8 cellular contexts compared by ENCODE assay signal in genomic region chr22:45645526-45646414, GRCh38. TPM values are rescaled to one million over a fixed set of nuclear protein-coding genes. Genes with fewer than 3 reads are reported as not detected.
DNase-seq lines count a peak whose midpoint lies in the region; ATAC-seq, FAIRE-seq and TF ChIP-seq lines count a peak whose summit lies in the region.

No MANE protein-coding gene starts in this region.

- H3K27me3 Mint-ChIP-seq in activated CD4-positive, alpha-beta T cell treated with anti-CD3 and anti-CD28 coated beads for 36 hours, result peaks cover 41% of the 10 kb centered on the region
- peaks cover 45% of the 10 kb centered on the region for H3K27me3 Mint-ChIP-seq in central memory CD8-positive, alpha-beta T cell

- intact Hi-C loops in activated CD4-positive, alpha-beta T cell treated with anti-CD3 and anti-CD28 coated beads for 36 hours (cut with DNase I, micrococcal nuclease), result loop anchor here (1.0 to 5.0 kb wide), 4 partner anchors 67 to 219 kb away; no protein-coding TSS in a partner anchor

- CTCF ChIA-PET in activated CD4-positive, alpha-beta T cell treated with anti-CD3 and anti-CD28 coated beads for 36 hours (lab: Charles Lee), result interaction anchor here (0.5 to 1.6 kb wide), 9 partner anchors 10 to 370 kb away, joined by 3 to 7 read pairs (median 4); no protein-coding TSS in a partner anchor

- no peak overlapping the region for H3K27ac ChIP-seq in 22Rv1

- peaks cover 3% of the 10 kb centered on the region for H3K4me1 Mint-ChIP-seq in activated CD4-positive, alpha-beta T cell treated with anti-CD3 and anti-CD28 coated beads for 36 hours
- H3K4me1 Mint-ChIP-seq in central memory CD8-positive, alpha-beta T cell, result peaks cover 6% of the 10 kb centered on the region

- no peak overlapping the region for H3K4me3 Mint-ChIP-seq in activated CD4-positive, alpha-beta T cell treated with anti-CD3 and anti-CD28 coated beads for 36 hours
- H3K4me3 Mint-ChIP-seq in central memory CD8-positive, alpha-beta T cell, result peak overlapping the region; percentile 44

- DNase-seq in GM18507 (ENCODE audit: extremely low spot score, insufficient read length, low read depth) (peak; percentile 75), NCI-H345 (lab: John Stamatoyannopoulos, UW) (peak; percentile 28), left kidney (ENCODE audit: low read depth, low spot score) (peak; percentile 83)
- peak; percentile 88 for DNase-seq in activated CD4-positive, alpha-beta T cell treated with anti-CD3 and anti-CD28 coated beads for 36 hours
- peak; percentile 64 to 79 for DNase-seq in central memory CD8-positive, alpha-beta T cell (ENCODE audit: low spot score in 2 of 2)
- peak; percentile 69 to 80 for DNase-seq in stimulated activated CD4-positive, alpha-beta T cell treated with anti-CD3 and anti-CD28 coated beads, Interleukin-4, amount 100 ng/mL, for 4 hours

- FAIRE-seq in GM18507 (lab: Jason Lieb, UNC), result peak; percentile 74

- no peaks in the 10 kb centered on the region for H3K36me3 Mint-ChIP-seq in activated CD4-positive, alpha-beta T cell treated with anti-CD3 and anti-CD28 coated beads for 36 hours (ENCODE audit: low read depth)
- peaks cover 2% of the 10 kb centered on the region for H3K36me3 Mint-ChIP-seq in central memory CD8-positive, alpha-beta T cell (ENCODE audit: insufficient read depth)

- no peak overlapping the region for H3K27ac Mint-ChIP-seq in activated CD4-positive, alpha-beta T cell treated with anti-CD3 and anti-CD28 coated beads for 36 hours
- H3K27ac Mint-ChIP-seq in central memory CD8-positive, alpha-beta T cell (ENCODE audit: low read depth), result no peak overlapping the region

- peak; percentile 96 for ATAC-seq in activated CD4-positive, alpha-beta T cell treated with anti-CD3 and anti-CD28 coated beads for 36 hours
- ATAC-seq in central memory CD8-positive, alpha-beta T cell (replicated peaks; ENCODE audit: extremely low read depth, poor library complexity, severe bottlenecking), result peak; percentile 84
- ATAC-seq in HG03460 (IDR thresholded peaks at IDR 0.05; ENCODE audit: unreplicated experiment), result no peak

- POLR2A ChIA-PET in activated CD4-positive, alpha-beta T cell treated with anti-CD3 and anti-CD28 coated beads for 36 hours (lab: Charles Lee), result no interaction called here

- TF ChIP-seq CTCF in 22Rv1 (IDR thresholded peaks at IDR 0.05), result peak; percentile 92

- H3K9me3 Mint-ChIP-seq in activated CD4-positive, alpha-beta T cell treated with anti-CD3 and anti-CD28 coated beads for 36 hours (ENCODE audit: low read depth), result no peaks in the 10 kb centered on the region
- H3K9me3 Mint-ChIP-seq in central memory CD8-positive, alpha-beta T cell, result no peaks in the 10 kb centered on the region

RNA-seq across cellular contexts. Expression of gene ATXN10, which starts 25.9 kb away (rescaled TPM):
- total RNA-seq in activated CD4-positive, alpha-beta T cell treated with anti-CD3 and anti-CD28 coated beads for 36 hours, result 100 to 1,000 TPM in 1 of 2 experiments, 10 to 100 TPM in 1; 87.1 to 101 TPM

Comparison
In these comparisons a context has a peak if more than half of its experiments do, and no peak if none do; other contexts are left out.
1. DNase-seq: peak in every context shown above with its lines; median percentile 88 in activated CD4-positive, alpha-beta T cell treated with anti-CD3 and anti-CD28 coated beads for 36 hours; 83 in left kidney; 75 in GM18507; 74 in stimulated activated CD4-positive, alpha-beta T cell treated with anti-CD3 and anti-CD28 coated beads, Interleukin-4, amount 100 ng/mL, for 4 hours; 72 in central memory CD8-positive, alpha-beta T cell; 28 in NCI-H345.